17 cellular contexts compared by ENCODE assay signal in the genomic region with DNA sequence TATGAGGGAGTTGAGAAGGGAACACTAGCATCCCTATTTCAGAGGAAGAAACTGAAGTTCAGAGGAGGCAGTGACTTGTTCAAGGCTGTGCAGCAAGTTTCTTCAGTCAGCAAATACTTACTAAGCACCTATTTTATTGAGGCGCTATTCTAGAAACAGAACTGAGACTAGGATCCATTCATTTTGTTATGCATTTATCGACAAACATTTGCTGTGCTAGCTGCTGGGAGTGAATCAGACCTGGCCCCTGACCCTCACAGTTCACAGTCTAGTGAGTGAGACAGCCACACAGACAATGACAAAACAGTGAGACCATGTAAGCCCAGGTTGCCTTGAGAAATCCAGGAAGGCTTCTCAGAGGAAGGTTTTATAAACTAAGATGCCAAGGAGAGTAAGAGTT. TPM values are rescaled to one million over a fixed set of nuclear protein-coding genes. Genes with fewer than 3 reads are reported as not detected.
DNase-seq lines count a peak whose midpoint lies in the region; ATAC-seq and TF ChIP-seq lines count a peak whose summit lies in the region.
"Had no signal": no experiment of that assay in that cellular context is flagged by ENCODE, and none has a peak within 500 bp of the region (broad histone marks: within the 10 kb centered on the region; RNA-seq: fewer than 3 reads in every experiment).

No MANE protein-coding gene starts in this region.

- H3K27me3 ChIP-seq in heart left ventricle (no peaks in the 10 kb centered on the region), thymus (ENCODE audit: control insufficient read depth, insufficient read depth) (no peaks in the 10 kb centered on the region)
- H3K27me3 ChIP-seq: breast epithelium, upper lobe of left lung had no signal

- no peak overlapping the region for H3K4me3 Mint-ChIP-seq in immature natural killer cell
- H3K4me3 Mint-ChIP-seq: activated naive CD4-positive, alpha-beta T cell treated with anti-CD3 and anti-CD28 coated beads, Interleukin-2, amount 10 ng/mL, durations not matched to agents 7 days and 5 days; natural killer cell had no signal

- no peak for TF ChIP-seq CTCF in heart left ventricle (IDR thresholded peaks at IDR 0.05)

- no peaks in the 10 kb centered on the region for H3K4me1 Mint-ChIP-seq in immature natural killer cell

- H3K27ac Mint-ChIP-seq in immature natural killer cell: no peak overlapping the region
- H3K27ac Mint-ChIP-seq: activated naive CD4-positive, alpha-beta T cell treated with anti-CD3 and anti-CD28 coated beads, Interleukin-2, amount 10 ng/mL, durations not matched to agents 7 days and 5 days; natural killer cell had no signal

- no peaks in the 10 kb centered on the region for H3K9me3 ChIP-seq in heart left ventricle
- no peaks in the 10 kb centered on the region for H3K9me3 ChIP-seq in thymus (ENCODE audit: control insufficient read depth)
- H3K9me3 ChIP-seq: A549, breast epithelium, upper lobe of left lung had no signal

- H3K27ac ChIP-seq in heart left ventricle (peak overlapping the region in 11 of 12 donors; percentile 33 to 85 (median 77)), angular gyrus (ENCODE audit: low read depth, low read length) (peak overlapping the region; percentile 98), thymus (ENCODE audit: low read depth) (peak overlapping the region; percentile 69)
- H3K27ac ChIP-seq: A549 had no signal

- peaks cover 17 to 37% (median 29%) of the 10 kb centered on the region in 3 donors for H3K36me3 Mint-ChIP-seq in immature natural killer cell
- H3K36me3 Mint-ChIP-seq: activated naive CD4-positive, alpha-beta T cell treated with anti-CD3 and anti-CD28 coated beads, Interleukin-2, amount 10 ng/mL, durations not matched to agents 7 days and 5 days; natural killer cell had no signal

- peaks cover 0 to 27% (median 13%) of the 10 kb centered on the region in 9 donors for H3K36me3 ChIP-seq in heart left ventricle
- H3K36me3 ChIP-seq in thymus (ENCODE audit: control insufficient read depth, insufficient read depth): peaks cover 18% of the 10 kb centered on the region
- H3K36me3 ChIP-seq: breast epithelium had no signal

- 89 to 98% (median 93%) methylated on average over 2 of the region's 2 CpGs for WGBS in heart left ventricle, 4 donors
- 98% methylated on average over 2 of the region's 2 CpGs for WGBS in thymus

- no peak for DNase-seq in heart left ventricle
- no peak for DNase-seq in Right ventricle myocardium superior
- peak; percentile 11 for DNase-seq in kidney tubule cell (ENCODE audit: low spot score)
- DNase-seq in immature natural killer cell: no peak
- DNase-seq in NCI-H1436 (lab: John Stamatoyannopoulos, UW): no peak
- DNase-seq: activated CD4-positive, CD25-positive, alpha-beta regulatory T cell treated with anti-CD3 and anti-CD28 coated beads, Interleukin-2, amount 50 U/mL, for 72 hours; activated naive CD4-positive, alpha-beta T cell treated with anti-CD3 and anti-CD28 coated beads, Interleukin-2, amount 10 ng/mL, durations not matched to agents 7 days and 5 days; effector CD8-positive, alpha-beta T cell; natural killer cell; stimulated activated CD4-positive, alpha-beta T cell treated with anti-CD3 and anti-CD28 coated beads, Interleukin-4, amount 100 ng/mL, for 1 hour; upper lobe of left lung had no signal

- peaks cover 0 to 4% (median 2%) of the 10 kb centered on the region in 3 donors for H3K27me3 Mint-ChIP-seq in immature natural killer cell (ENCODE audit: low read depth in 3 of 3)
- H3K27me3 Mint-ChIP-seq: activated naive CD4-positive, alpha-beta T cell treated with anti-CD3 and anti-CD28 coated beads, Interleukin-2, amount 10 ng/mL, durations not matched to agents 7 days and 5 days had no signal

- intact Hi-C loops in heart left ventricle (cut with DNase I): loop anchor here in 3 of 10 donors (1.0 to 2.0 kb wide), 3 partner anchors 17 to 27 kb away; no protein-coding TSS in a partner anchor
- intact Hi-C loops in Right ventricle myocardium superior (cut with DNase I): no loop called here

- H3K9me3 Mint-ChIP-seq in immature natural killer cell: no peaks in the 10 kb centered on the region
- H3K9me3 Mint-ChIP-seq: activated naive CD4-positive, alpha-beta T cell treated with anti-CD3 and anti-CD28 coated beads, Interleukin-2, amount 10 ng/mL, durations not matched to agents 7 days and 5 days; natural killer cell had no signal

- ATAC-seq in heart left ventricle (no peak), Right ventricle myocardium superior (ENCODE audit: poor library complexity) (no peak), GM19324 (IDR thresholded peaks at IDR 0.05; ENCODE audit: low FRiP score, unreplicated experiment) (no peak)
- ATAC-seq: A549, natural killer cell had no signal

- no peak overlapping the region for H3K4me3 ChIP-seq in heart left ventricle
- no peak overlapping the region for H3K4me3 ChIP-seq in thymus (ENCODE audit: low read length)
- H3K4me3 ChIP-seq: A549, breast epithelium, lung, upper lobe of left lung had no signal

- H3K4me1 ChIP-seq in heart left ventricle: peaks cover 12 to 48% (median 35%) of the 10 kb centered on the region in 12 donors
- H3K4me1 ChIP-seq in thymus (ENCODE audit: control insufficient read depth, insufficient read depth, low read length): peaks cover 6% of the 10 kb centered on the region
- H3K4me1 ChIP-seq: A549, upper lobe of left lung had no signal

- no peak for TF ChIP-seq POLR2A in heart left ventricle (IDR thresholded peaks at IDR 0.05)

RNA-seq across cellular contexts. Expression of gene TRIM62, which starts 28.2 kb away (rescaled TPM):
- total RNA-seq in heart left ventricle (1 to 10 TPM; 1.9 to 6.1 (median 3.3) TPM), Right ventricle myocardium superior (1.9 TPM)
- polyA plus RNA-seq in heart left ventricle (1 to 10 TPM; 1.8 to 3.8 TPM), thymus (7.8 TPM), immature natural killer cell (1 to 10 TPM in 2 of 3 donors, not detected in 1; 2.5 to 8.0 TPM)
